Comparison of ENCODE assay signal across 11 cellular contexts in genomic region chr6:3911614-3912336, GRCh38.
DNase-seq lines count a peak whose midpoint lies in the region; ATAC-seq, FAIRE-seq and TF ChIP-seq lines count a peak whose summit lies in the region.
"Had no signal": no experiment of that assay in that cellular context is flagged by ENCODE, and none has a peak within 500 bp of the region (broad histone marks: within the 10 kb centered on the region; RNA-seq: fewer than 3 reads in every experiment).

No MANE protein-coding gene starts in this region.

- H3K27me3 ChIP-seq in K562 (ENCODE audit: control insufficient read depth in 2 of 2, insufficient read depth in 2 of 2, low read length in 2 of 2), result peaks cover 0 to 14% of the 10 kb centered on the region in 2 experiments; a peak in 2 of 5 replicates

- no peak for TF ChIP-seq POLR2A in K562 (conservative IDR thresholded peaks at IDR 0.05)

- H3K27me3 Mint-ChIP-seq in HFFc6 (ENCODE audit: insufficient read depth) (no peaks in the 10 kb centered on the region), nephron progenitor cell (ENCODE audit: low read depth, poor library complexity) (no peaks in the 10 kb centered on the region)
- H3K27me3 Mint-ChIP-seq in activated T-cell treated with anti-CD3 and anti-CD28 coated beads, Interleukin-2, amount 50 U/mL, for 72 hours (ENCODE audit: low read depth), result peaks cover 64% of the 10 kb centered on the region

- CTCF ChIA-PET in K562 (lab: Yijun Ruan, JAX; ENCODE audit: low intra/inter-chr PET ratio), result no interaction called here

- TF ChIP-seq EP300 in K562 (IDR thresholded peaks at IDR 0.05; ENCODE audit: low read length), result peak; percentile 80; the same call in 1 of the 2 replicates

- TF ChIP-seq CTCF in HFFc6 (IDR thresholded peaks at IDR 0.05), result no peak
- TF ChIP-seq CTCF in K562 (IDR thresholded peaks at IDR 0.05 in 2 of 3, conservative IDR thresholded peaks at IDR 0.05 in 1 of 3; ENCODE audit: insufficient read depth in 2 of 3, low read depth in 1 of 3, low read length in 3 of 3), result no peak; a peak in 1 of 6 replicates
- no peak for TF ChIP-seq CTCF in nephron progenitor cell (IDR thresholded peaks at IDR 0.05)

- no peaks in the 10 kb centered on the region for H3K79me2 ChIP-seq in K562 (ENCODE audit: control insufficient read depth, insufficient read depth, low read length)
- H3K79me2 ChIP-seq: parathyroid adenoma had no signal

- H3K4me3 Mint-ChIP-seq in HFFc6 (peak overlapping the region; percentile 78), nephron progenitor cell (no peak overlapping the region)
- H3K4me3 Mint-ChIP-seq in activated T-cell treated with anti-CD3 and anti-CD28 coated beads, Interleukin-2, amount 50 U/mL, for 72 hours, result no peak overlapping the region
- H3K4me3 Mint-ChIP-seq: activated naive CD8-positive, alpha-beta T cell had no signal

- intact Hi-C loops in K562 (cut with micrococcal nuclease), result no loop called here

- H3K4me2 ChIP-seq in K562 (ENCODE audit: insufficient read depth, low read length), result peak overlapping the region; percentile 48

- TF ChIP-seq RAD21 in K562 (CRISPR knock-in tag; conservative IDR thresholded peaks at IDR 0.05 in 1 of 2, IDR thresholded peaks at IDR 0.05 in 1 of 2), result no peak; a peak in 1 of 4 replicates

- H3K9me1 ChIP-seq in K562 (ENCODE audit: control insufficient read depth, insufficient read depth, low read length), result peaks cover 9% of the 10 kb centered on the region

- 3% methylated on average over 8 of the region's 8 CpGs for WGBS in K562 (ENCODE audit: insufficient coverage, low coverage, missing lambda C conversion rate)

- no TSS peak for BruUV-seq in K562 (replicated peaks; lab: Mats Ljungman, UMichigan)

- no peaks in the 10 kb centered on the region for H3K9me3 ChIP-seq in K562 (replicated peaks; ENCODE audit: control insufficient read depth, insufficient read depth, low read depth, low read length)

- H3K36me3 ChIP-seq in K562 (ENCODE audit: control insufficient read depth, insufficient read depth, low read length), result no peaks in the 10 kb centered on the region

- H3K36me3 Mint-ChIP-seq in HFFc6 (ENCODE audit: low read depth) (peaks cover 12% of the 10 kb centered on the region; the same call in 1 of the 2 replicates), nephron progenitor cell (ENCODE audit: low read depth) (no peaks in the 10 kb centered on the region)
- H3K36me3 Mint-ChIP-seq in activated T-cell treated with anti-CD3 and anti-CD28 coated beads, Interleukin-2, amount 50 U/mL, for 72 hours (ENCODE audit: insufficient read depth in 2 of 2), result no peaks in the 10 kb centered on the region
- H3K36me3 Mint-ChIP-seq: activated naive CD8-positive, alpha-beta T cell had no signal

- H3K4me1 Mint-ChIP-seq in HFFc6 (ENCODE audit: low read depth) (peaks cover 60% of the 10 kb centered on the region), nephron progenitor cell (peaks cover 40% of the 10 kb centered on the region)
- peaks cover 22% of the 10 kb centered on the region for H3K4me1 Mint-ChIP-seq in activated T-cell treated with anti-CD3 and anti-CD28 coated beads, Interleukin-2, amount 50 U/mL, for 72 hours (ENCODE audit: low read depth)

- no peaks in the 10 kb centered on the region for H3K9me3 Mint-ChIP-seq in HFFc6
- peaks cover 7% of the 10 kb centered on the region for H3K9me3 Mint-ChIP-seq in nephron progenitor cell
- no peaks in the 10 kb centered on the region for H3K9me3 Mint-ChIP-seq in activated T-cell treated with anti-CD3 and anti-CD28 coated beads, Interleukin-2, amount 50 U/mL, for 72 hours

- ATAC-seq in K562, result peak; percentile 80
- ATAC-seq in activated T-cell treated with anti-CD3 and anti-CD28 coated beads, Interleukin-2, amount 50 U/mL, for 72 hours (replicated peaks in 1 of 2), result no peak

- H3K4me3 ChIP-seq in K562, result no peak overlapping the region

- POLR2A ChIA-PET in K562 (lab: Yijun Ruan, JAX), result interaction anchor here (0.8 kb wide), 1 partner anchor 63 kb away, joined by 3 read pairs; no protein-coding TSS in a partner anchor

- H3K4me1 ChIP-seq in K562 (replicated peaks in 1 of 2; ENCODE audit: control insufficient read depth in 2 of 2, insufficient read depth in 2 of 2, low read length in 2 of 2), result peaks cover 11 to 29% of the 10 kb centered on the region in 2 experiments
- H3K4me1 ChIP-seq: parathyroid adenoma had no signal

- H2AFZ ChIP-seq in K562 (ENCODE audit: low read depth, low read length), result 0 out of 2 replicates have a peak overlapping the region, but pooled peaks have one; percentile 47
- H2AFZ ChIP-seq: parathyroid adenoma had no signal

- no peaks in the 10 kb centered on the region for H4K20me1 ChIP-seq in K562 (replicated peaks; ENCODE audit: control insufficient read depth, insufficient read depth, low read length)

- in situ Hi-C loops in K562 (cut with MboI), result no loop called here

- peak overlapping the region; percentile 40; the same call in 1 of the 3 replicates for H3K27ac ChIP-seq in K562 (ENCODE audit: extremely low read depth, low read depth, low read length)
- H3K27ac ChIP-seq in substantia nigra (ENCODE audit: low read depth, low read length, poor library complexity, severe bottlenecking), result peak overlapping the region; percentile 16
- H3K27ac ChIP-seq: parathyroid adenoma had no signal

- DNase-seq in HFFc6, result peak; percentile 82
- DNase-seq in K562 (ENCODE audit: extremely low read depth in 1 of 4, low spot score in 3 of 4), result peak; percentile 73 to 88 (median 77)
- peak; percentile 79 for DNase-seq in iris pigment epithelial cell (ENCODE audit: low read depth)
- DNase-seq in substantia nigra (lab: John Stamatoyannopoulos, UW), result peak in 11 of 49 donors; percentile 5 to 60 (median 34)
- no peak for DNase-seq in nephron progenitor cell
- no peak for DNase-seq in activated T-cell treated with anti-CD3 and anti-CD28 coated beads for 4 hours
- DNase-seq in Ammon's horn (ENCODE audit: low spot score), result no peak
- DNase-seq in activated T-cell treated with anti-CD3 and anti-CD28 coated beads, Interleukin-2, amount 50 U/mL, for 72 hours, result no peak
- DNase-seq: NCI-H524 had no signal

- H3K27ac Mint-ChIP-seq in HFFc6, result peak overlapping the region; percentile 78
- no peak overlapping the region for H3K27ac Mint-ChIP-seq in nephron progenitor cell
- H3K27ac Mint-ChIP-seq in activated T-cell treated with anti-CD3 and anti-CD28 coated beads, Interleukin-2, amount 50 U/mL, for 72 hours, result no peak overlapping the region
- H3K27ac Mint-ChIP-seq: activated naive CD8-positive, alpha-beta T cell had no signal

- peak overlapping the region in 1 of 2 experiments; percentile 29; a peak in 2 of 4 replicates for H3K9ac ChIP-seq in K562 (ENCODE audit: insufficient read depth in 1 of 2, low read depth in 2 of 2, low read length in 2 of 2)
- H3K9ac ChIP-seq: parathyroid adenoma had no signal

- peak; percentile 92 for FAIRE-seq in K562 (lab: Jason Lieb, UNC)

TF ChIP-seq in K562, 482 proteins besides CTCF, POLR2A, EP300 and RAD21 (continues in another document):
- TF ChIP-seq, protein P1, sequence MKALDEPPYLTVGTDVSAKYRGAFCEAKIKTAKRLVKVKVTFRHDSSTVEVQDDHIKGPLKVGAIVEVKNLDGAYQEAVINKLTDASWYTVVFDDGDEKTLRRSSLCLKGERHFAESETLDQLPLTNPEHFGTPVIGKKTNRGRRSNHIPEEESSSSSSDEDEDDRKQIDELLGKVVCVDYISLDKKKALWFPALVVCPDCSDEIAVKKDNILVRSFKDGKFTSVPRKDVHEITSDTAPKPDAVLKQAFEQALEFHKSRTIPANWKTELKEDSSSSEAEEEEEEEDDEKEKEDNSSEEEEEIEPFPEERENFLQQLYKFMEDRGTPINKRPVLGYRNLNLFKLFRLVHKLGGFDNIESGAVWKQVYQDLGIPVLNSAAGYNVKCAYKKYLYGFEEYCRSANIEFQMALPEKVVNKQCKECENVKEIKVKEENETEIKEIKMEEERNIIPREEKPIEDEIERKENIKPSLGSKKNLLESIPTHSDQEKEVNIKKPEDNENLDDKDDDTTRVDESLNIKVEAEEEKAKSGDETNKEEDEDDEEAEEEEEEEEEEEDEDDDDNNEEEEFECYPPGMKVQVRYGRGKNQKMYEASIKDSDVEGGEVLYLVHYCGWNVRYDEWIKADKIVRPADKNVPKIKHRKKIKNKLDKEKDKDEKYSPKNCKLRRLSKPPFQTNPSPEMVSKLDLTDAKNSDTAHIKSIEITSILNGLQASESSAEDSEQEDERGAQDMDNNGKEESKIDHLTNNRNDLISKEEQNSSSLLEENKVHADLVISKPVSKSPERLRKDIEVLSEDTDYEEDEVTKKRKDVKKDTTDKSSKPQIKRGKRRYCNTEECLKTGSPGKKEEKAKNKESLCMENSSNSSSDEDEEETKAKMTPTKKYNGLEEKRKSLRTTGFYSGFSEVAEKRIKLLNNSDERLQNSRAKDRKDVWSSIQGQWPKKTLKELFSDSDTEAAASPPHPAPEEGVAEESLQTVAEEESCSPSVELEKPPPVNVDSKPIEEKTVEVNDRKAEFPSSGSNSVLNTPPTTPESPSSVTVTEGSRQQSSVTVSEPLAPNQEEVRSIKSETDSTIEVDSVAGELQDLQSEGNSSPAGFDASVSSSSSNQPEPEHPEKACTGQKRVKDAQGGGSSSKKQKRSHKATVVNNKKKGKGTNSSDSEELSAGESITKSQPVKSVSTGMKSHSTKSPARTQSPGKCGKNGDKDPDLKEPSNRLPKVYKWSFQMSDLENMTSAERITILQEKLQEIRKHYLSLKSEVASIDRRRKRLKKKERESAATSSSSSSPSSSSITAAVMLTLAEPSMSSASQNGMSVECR (CRISPR knock-in tag; IDR thresholded peaks at IDR 0.05), result no peak
- TF ChIP-seq GATA2 (CRISPR knock-in tag; IDR thresholded peaks at IDR 0.05), result 0 out of 2 replicates have a peak, but pooled peaks have one; percentile 23

Comparison
In these comparisons a context has a peak if more than half of its experiments do, and no peak if none do; other contexts are left out.
1. DNase-seq: peak in HFFc6 (single experiment), K562 (4 of 4) and iris pigment epithelial cell (single experiment); none in nephron progenitor cell (single experiment), activated T-cell treated with anti-CD3 and anti-CD28 coated beads for 4 hours (single experiment), Ammon's horn (single experiment) and activated T-cell treated with anti-CD3 and anti-CD28 coated beads, Interleukin-2, amount 50 U/mL, for 72 hours (0 of 2).